ENCODE assay signal across 12 cellular contexts in genomic region chr1:231416896-231417295, GRCh38. TPM values are rescaled to one million over a fixed set of nuclear protein-coding genes. Genes with fewer than 3 reads are reported as not detected.
DNase-seq lines count a peak whose midpoint lies in the region; TF ChIP-seq lines count a peak whose summit lies in the region.
"Had no signal": no experiment of that assay in that cellular context is flagged by ENCODE, and none has a peak within 500 bp of the region (broad histone marks: within the 10 kb centered on the region; RNA-seq: fewer than 3 reads in every experiment).

No MANE protein-coding gene starts in this region.

- H3K4me1 Mint-ChIP-seq in CD4-positive, alpha-beta memory T cell: peaks cover 61 to 79% (median 70%) of the 10 kb centered on the region in 4 donors
- H3K4me1 Mint-ChIP-seq in HFFc6 (ENCODE audit: low read depth) (peaks cover 49% of the 10 kb centered on the region), brain (peaks cover 77% of the 10 kb centered on the region), neural progenitor cell (peaks cover 32% of the 10 kb centered on the region)

- CTCF ChIA-PET in CD4-positive, alpha-beta memory T cell (lab: Charles Lee; ENCODE audit: partially characterized antibody): no interaction called here

- no peak overlapping the region for H3K27ac ChIP-seq in CD4-positive, alpha-beta memory T cell (ENCODE audit: low read depth, low read length)
- H3K27ac ChIP-seq in neural progenitor cell: no peak overlapping the region
- H3K27ac ChIP-seq: stomach had no signal

- no peak for TF ChIP-seq CTCF in HFFc6 (IDR thresholded peaks at IDR 0.05)
- TF ChIP-seq CTCF in brain (conservative IDR thresholded peaks at IDR 0.05): no peak
- no peak for TF ChIP-seq CTCF in neural progenitor cell (IDR thresholded peaks at IDR 0.05)

- intact Hi-C loops in CD4-positive, alpha-beta memory T cell (cut with micrococcal nuclease): no loop called here

- peak overlapping the region in 1 of 7 donors; percentile 5 for H3K27ac Mint-ChIP-seq in CD4-positive, alpha-beta memory T cell
- H3K27ac Mint-ChIP-seq in HFFc6 (no peak overlapping the region; the same call in 1 of the 2 replicates), brain (peak overlapping the region in 2 of 5 experiments; percentile 1 to 13), neural progenitor cell (no peak overlapping the region)

- H3K4me3 ChIP-seq in CD4-positive, alpha-beta memory T cell (ENCODE audit: low read length in 2 of 2): no peak overlapping the region
- no peak overlapping the region for H3K4me3 ChIP-seq in neural progenitor cell
- H3K4me3 ChIP-seq in HAP-1: no peak overlapping the region

- H3K36me3 ChIP-seq in CD4-positive, alpha-beta memory T cell (ENCODE audit: insufficient read depth, low read length): no peaks in the 10 kb centered on the region
- H3K36me3 ChIP-seq in neural progenitor cell: no peaks in the 10 kb centered on the region
- H3K36me3 ChIP-seq in HAP-1 (replicated peaks): no peaks in the 10 kb centered on the region

- H3K9me3 Mint-ChIP-seq in CD4-positive, alpha-beta memory T cell: no peaks in the 10 kb centered on the region
- H3K9me3 Mint-ChIP-seq in HFFc6 (no peaks in the 10 kb centered on the region), brain (no peaks in the 10 kb centered on the region), neural progenitor cell (no peaks in the 10 kb centered on the region)

- H3K27me3 ChIP-seq in CD4-positive, alpha-beta memory T cell (ENCODE audit: insufficient read depth, low read length): no peaks in the 10 kb centered on the region
- H3K27me3 ChIP-seq in neural progenitor cell (peaks cover 35% of the 10 kb centered on the region), HAP-1 (ENCODE audit: low read depth) (no peaks in the 10 kb centered on the region)
- H3K27me3 ChIP-seq: stomach had no signal

- no peaks in the 10 kb centered on the region for H3K27me3 Mint-ChIP-seq in CD4-positive, alpha-beta memory T cell
- H3K27me3 Mint-ChIP-seq in HFFc6 (ENCODE audit: insufficient read depth): no peaks in the 10 kb centered on the region; the same call in 1 of the 2 replicates
- H3K27me3 Mint-ChIP-seq in brain: peaks cover 15% of the 10 kb centered on the region
- no peaks in the 10 kb centered on the region for H3K27me3 Mint-ChIP-seq in neural progenitor cell (ENCODE audit: insufficient read depth, low read depth)

- peaks cover 57% of the 10 kb centered on the region for H3K79me2 ChIP-seq in neural progenitor cell (ENCODE audit: low read depth)

- peaks cover 86% of the 10 kb centered on the region for H3K4me1 ChIP-seq in CD4-positive, alpha-beta memory T cell (ENCODE audit: insufficient read depth, low read length)
- H3K4me1 ChIP-seq in neural progenitor cell (peaks cover 14% of the 10 kb centered on the region), HAP-1 (peaks cover 20% of the 10 kb centered on the region)

- peak overlapping the region in 7 of 8 donors; percentile 18 to 95 (median 63) for H3K4me3 Mint-ChIP-seq in CD4-positive, alpha-beta memory T cell
- H3K4me3 Mint-ChIP-seq in HFFc6 (peak overlapping the region; percentile 76), brain (peak overlapping the region; percentile 90 to 97 (median 95)), neural progenitor cell (peak overlapping the region; percentile 24)

- DNase-seq in CD4-positive, alpha-beta memory T cell: no peak
- DNase-seq in HFFc6: no peak
- DNase-seq in neural progenitor cell (ENCODE audit: low spot score): no peak
- DNase-seq in COLO668 (lab: John Stamatoyannopoulos, UW; ENCODE audit: unreplicated experiment): no peak
- no peak for DNase-seq in SHP77 treated with DMSO at 0.1 percent for 48 hours (lab: John Stamatoyannopoulos, UW)
- DNase-seq in NCI-H187 treated with DMSO at 0.1 percent for 48 hours (lab: John Stamatoyannopoulos, UW): no peak
- no peak for DNase-seq in HAP-1 (ENCODE audit: low spot score in 2 of 2)
- DNase-seq: foreskin fibroblast, GOT3, left ventricle myocardium superior, stomach had no signal

- in situ Hi-C loops in HAP-1 (cut with MboI; ENCODE audit: low sequenced_read_pairs): no loop called here

- H2AFZ ChIP-seq in neural progenitor cell (replicated peaks): no peak overlapping the region

- peak overlapping the region; percentile 83 for H3K4me2 ChIP-seq in neural progenitor cell

- H4K20me1 ChIP-seq in neural progenitor cell (ENCODE audit: low read depth): peaks cover 91% of the 10 kb centered on the region

- POLR2A ChIA-PET in CD4-positive, alpha-beta memory T cell (lab: Charles Lee; ENCODE audit: partially characterized antibody): interaction anchor here (1.4 kb wide), 1 partner anchor 111 kb away, joined by 3 read pairs; no protein-coding TSS in a partner anchor

- no peaks in the 10 kb centered on the region for H3K9me3 ChIP-seq in CD4-positive, alpha-beta memory T cell (ENCODE audit: control insufficient read depth in 1 of 2, low read length in 2 of 2)
- no peaks in the 10 kb centered on the region for H3K9me3 ChIP-seq in neural progenitor cell (ENCODE audit: low read depth)
- H3K9me3 ChIP-seq in HAP-1: no peaks in the 10 kb centered on the region
- H3K9me3 ChIP-seq: stomach had no signal

- peaks cover 26 to 29% of the 10 kb centered on the region in 2 donors for H3K36me3 Mint-ChIP-seq in CD4-positive, alpha-beta memory T cell
- H3K36me3 Mint-ChIP-seq in HFFc6 (ENCODE audit: low read depth) (peaks cover 11% of the 10 kb centered on the region), brain (peaks cover 60% of the 10 kb centered on the region), neural progenitor cell (peaks cover 14% of the 10 kb centered on the region)

- no peak overlapping the region for H3K9ac ChIP-seq in neural progenitor cell

- H3F3A ChIP-seq in neural progenitor cell (ENCODE audit: low read depth): peaks cover 14% of the 10 kb centered on the region

RNA-seq across cellular contexts. Expression of gene EGLN1, which starts 5.2 kb away (rescaled TPM):
- total RNA-seq in CD4-positive, alpha-beta memory T cell: 10 to 100 TPM; 23.5 to 29.3 TPM
- 10 to 100 TPM; 26.0 to 32.1 TPM for polyA plus RNA-seq in CD4-positive, alpha-beta memory T cell
- total RNA-seq in HFFc6 (2021; fragmentation: NEBNext Ultra II Directional; extraction: Animal tissue kit (Norgen Biotek cat#: 25700)): 10 to 100 TPM; 22.5 to 31.8 (median 26.0) TPM
- polyA plus RNA-seq in brain (ENCODE audit: insufficient read depth, low read depth, low replicate concordance): 17.8 TPM
- total RNA-seq in neural progenitor cell (ENCODE audit: low replicate concordance): 24.3 and 30.3 TPM in 2 replicates

Comparison
In these comparisons a context has a peak if more than half of its experiments do, and no peak if none do; other contexts are left out.
1. H3K4me3 Mint-ChIP-seq: peak in every context shown above with its lines; median percentile 95 in brain; 76 in HFFc6; 63 in CD4-positive, alpha-beta memory T cell; 24 in neural progenitor cell.